ENCODE assay signal across 8 cellular contexts in the genomic region with DNA sequence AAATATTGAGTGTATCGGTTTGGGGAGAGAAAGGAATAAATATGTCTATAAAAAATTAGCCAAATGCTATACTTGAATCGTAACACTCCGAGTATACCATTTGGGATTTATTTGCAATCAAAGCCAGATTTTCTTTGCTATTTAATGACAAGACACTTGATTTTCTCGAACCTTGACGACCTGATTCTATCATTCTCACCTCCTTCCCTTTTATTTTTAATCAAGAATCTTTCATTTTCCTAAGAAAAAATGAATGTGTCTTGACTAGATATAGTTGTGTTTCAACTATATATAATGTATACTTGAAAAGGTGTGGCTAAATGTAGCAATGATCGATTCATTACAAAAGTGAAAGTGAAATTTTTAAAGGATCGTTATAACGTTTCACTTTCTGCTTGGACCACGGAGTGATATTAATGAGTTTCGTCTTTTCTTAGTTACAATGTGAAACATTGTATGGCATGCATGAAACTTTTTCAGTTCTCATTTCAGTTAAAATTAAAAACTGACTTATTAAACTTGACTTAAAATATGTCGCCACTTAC. TPM values are rescaled to one million over a fixed set of nuclear protein-coding genes. Genes with fewer than 3 reads are reported as not detected.
DNase-seq lines count a peak whose midpoint lies in the region; ATAC-seq, FAIRE-seq and TF ChIP-seq lines count a peak whose summit lies in the region.

No MANE protein-coding gene starts in this region.

- peak; percentile 60 for ATAC-seq in GM18868 (IDR thresholded peaks at IDR 0.05; ENCODE audit: unreplicated experiment)
- ATAC-seq in HG03135 (IDR thresholded peaks at IDR 0.05; ENCODE audit: unreplicated experiment): peak; percentile 58
- ATAC-seq in activated B cell treated with CpG ODN at 0.5 μM for 24 hours (ENCODE audit: low read depth): peak; percentile 40
- peak; percentile 67 for ATAC-seq in stimulated activated naive CD8-positive, alpha-beta T cell treated with anti-CD3 and anti-CD28 coated beads, Interleukin-15, amount 100 ng/mL, for 72 hours

- DNase-seq in activated B cell treated with CpG ODN at 0.5 μM for 24 hours (no peak), Ammon's horn (ENCODE audit: low spot score) (no peak), NCI-H510A (lab: John Stamatoyannopoulos, UW) (no peak)
- DNase-seq in stimulated activated naive CD8-positive, alpha-beta T cell treated with anti-CD3 and anti-CD28 coated beads, Interleukin-15, amount 100 ng/mL, for 72 hours: no peak

- intact Hi-C loops in activated B cell treated with CpG ODN at 0.5 μM for 24 hours (cut with micrococcal nuclease): loop anchor here (1.0 to 10.0 kb wide), 5 partner anchors 8 to 1627 kb away; partner anchors contain the start of genes CDK5, SLC4A2 and XRCC2

- H3K36me3 Mint-ChIP-seq in activated B cell treated with CpG ODN at 0.5 μM for 24 hours (ENCODE audit: low read depth): peaks cover 26% of the 10 kb centered on the region

- peak overlapping the region; percentile 86 for H3K27ac Mint-ChIP-seq in activated B cell treated with CpG ODN at 0.5 μM for 24 hours
- H3K27ac Mint-ChIP-seq in stimulated activated naive CD8-positive, alpha-beta T cell treated with anti-CD3 and anti-CD28 coated beads, Interleukin-15, amount 100 ng/mL, for 72 hours: peak overlapping the region; percentile 67 to 94

- POLR2A ChIA-PET in activated B cell treated with CpG ODN at 0.5 μM for 24 hours (lab: Charles Lee): interaction anchor here (0.6 to 2.1 kb wide), 9 partner anchors 9 to 314 kb away, joined by 3 to 20 read pairs (median 5); partner anchors contain the start of genes ABCB8, ABCF2, CHPF2 and RHEB

- H3K4me3 Mint-ChIP-seq in activated B cell treated with CpG ODN at 0.5 μM for 24 hours: peak overlapping the region; percentile 86
- peak overlapping the region; percentile 78 to 86 for H3K4me3 Mint-ChIP-seq in stimulated activated naive CD8-positive, alpha-beta T cell treated with anti-CD3 and anti-CD28 coated beads, Interleukin-15, amount 100 ng/mL, for 72 hours

- H3K9me3 Mint-ChIP-seq in activated B cell treated with CpG ODN at 0.5 μM for 24 hours: peaks cover 2% of the 10 kb centered on the region
- H3K9me3 Mint-ChIP-seq in stimulated activated naive CD8-positive, alpha-beta T cell treated with anti-CD3 and anti-CD28 coated beads, Interleukin-15, amount 100 ng/mL, for 72 hours: peaks cover 6 to 20% of the 10 kb centered on the region in 2 donors

- peak overlapping the region; percentile 77 for H3K4me3 ChIP-seq in iPS-18c (ENCODE audit: insufficient read depth, low read depth, low read length)

- H3K4me1 Mint-ChIP-seq in activated B cell treated with CpG ODN at 0.5 μM for 24 hours: peaks cover 50% of the 10 kb centered on the region
- H3K4me1 Mint-ChIP-seq in stimulated activated naive CD8-positive, alpha-beta T cell treated with anti-CD3 and anti-CD28 coated beads, Interleukin-15, amount 100 ng/mL, for 72 hours: peaks cover 52% of the 10 kb centered on the region

- H3K9me3 ChIP-seq in iPS-18c (ENCODE audit: control insufficient read depth, insufficient read depth, low read length): peaks cover 2% of the 10 kb centered on the region

- TF ChIP-seq CTCF in activated B cell treated with CpG ODN at 0.5 μM for 24 hours (IDR thresholded peaks at IDR 0.05): no peak

- peak; percentile 93 for FAIRE-seq in A204.1 (lab: Jason Lieb, UNC)

- no peaks in the 10 kb centered on the region for H3K27me3 Mint-ChIP-seq in activated B cell treated with CpG ODN at 0.5 μM for 24 hours
- no peaks in the 10 kb centered on the region for H3K27me3 Mint-ChIP-seq in stimulated activated naive CD8-positive, alpha-beta T cell treated with anti-CD3 and anti-CD28 coated beads, Interleukin-15, amount 100 ng/mL, for 72 hours

- CTCF ChIA-PET in activated B cell treated with CpG ODN at 0.5 μM for 24 hours (lab: Charles Lee): interaction anchor here (4.7 to 4.9 kb wide), 2 partner anchors 9 to 26 kb away, joined by 27 to 34 read pairs; no protein-coding TSS in a partner anchor

RNA-seq across cellular contexts. Expression of gene NUB1, which starts 0.6 kb away (rescaled TPM):
- 47.5 and 52.7 TPM in 2 replicates for total RNA-seq in activated B cell treated with CpG ODN at 0.5 μM for 24 hours
